In genomic region chr3:27681249-27681748, GRCh38 we compare ENCODE assay signal across 8 cellular contexts. TPM values are rescaled to one million over a fixed set of nuclear protein-coding genes. Genes with fewer than 3 reads are reported as not detected.
DNase-seq lines count a peak whose midpoint lies in the region; ATAC-seq and TF ChIP-seq lines count a peak whose summit lies in the region.

No MANE protein-coding gene starts in this region.

- CTCF ChIA-PET in activated B cell treated with CpG ODN at 0.5 μM for 24 hours (lab: Charles Lee) = interaction anchor here (0.6 to 2.3 kb wide), 7 partner anchors 16 to 777 kb away, joined by 3 to 12 read pairs (median 3); no protein-coding TSS in a partner anchor

- ATAC-seq in GM18870 (IDR thresholded peaks at IDR 0.05; ENCODE audit: unreplicated experiment) (peak; percentile 78), HG03097 (IDR thresholded peaks at IDR 0.05; ENCODE audit: low FRiP score, unreplicated experiment) (peak; percentile 68), activated B cell treated with CpG ODN at 0.5 μM for 24 hours (ENCODE audit: low read depth) (peak; percentile 85), natural killer cell (peak; percentile 73 to 89 (median 88))

- TF ChIP-seq CTCF in activated B cell treated with CpG ODN at 0.5 μM for 24 hours (IDR thresholded peaks at IDR 0.05) (no peak), natural killer cell (IDR thresholded peaks at IDR 0.05) (peak; percentile 87)

- H3K9me3 Mint-ChIP-seq in activated B cell treated with CpG ODN at 0.5 μM for 24 hours (no peaks in the 10 kb centered on the region), natural killer cell (no peaks in the 10 kb centered on the region)

- intact Hi-C loops in activated B cell treated with CpG ODN at 0.5 μM for 24 hours (cut with micrococcal nuclease) (loop anchor here (1.0 to 10.0 kb wide), 6 partner anchors 52 to 547 kb away; partner anchors contain the start of gene SLC4A7), natural killer cell (cut with micrococcal nuclease) (loop anchor here (1.0 kb wide), 3 partner anchors 324 to 547 kb away; no protein-coding TSS in a partner anchor)

- H3K27me3 Mint-ChIP-seq in activated B cell treated with CpG ODN at 0.5 μM for 24 hours = peaks cover 3% of the 10 kb centered on the region
- peaks cover 2 to 10% of the 10 kb centered on the region in 2 donors for H3K27me3 Mint-ChIP-seq in natural killer cell (ENCODE audit: low read depth in 2 of 2)

- H3K36me3 Mint-ChIP-seq in activated B cell treated with CpG ODN at 0.5 μM for 24 hours (ENCODE audit: low read depth) (no peaks in the 10 kb centered on the region), natural killer cell (no peaks in the 10 kb centered on the region)

- peak overlapping the region; percentile 36 for H3K27ac Mint-ChIP-seq in activated B cell treated with CpG ODN at 0.5 μM for 24 hours
- H3K27ac Mint-ChIP-seq in natural killer cell = peak overlapping the region in 1 of 2 donors; percentile 58

- peaks cover 19% of the 10 kb centered on the region for H3K4me1 Mint-ChIP-seq in activated B cell treated with CpG ODN at 0.5 μM for 24 hours
- H3K4me1 Mint-ChIP-seq in natural killer cell = peaks cover 6% of the 10 kb centered on the region in 2 donors

- H3K4me3 Mint-ChIP-seq in activated B cell treated with CpG ODN at 0.5 μM for 24 hours (peak overlapping the region; percentile 55), natural killer cell (peak overlapping the region; percentile 47)

- POLR2A ChIA-PET in activated B cell treated with CpG ODN at 0.5 μM for 24 hours (lab: Charles Lee) = interaction anchor here (0.6 kb wide), 2 partner anchors 38 to 41 kb away, joined by 3 read pairs; no protein-coding TSS in a partner anchor

- DNase-seq in COLO829 (ENCODE audit: low spot score) = peak; percentile 90
- DNase-seq in NCI-H2227 (lab: John Stamatoyannopoulos, UW; ENCODE audit: unreplicated experiment) = peak; percentile 44
- DNase-seq in activated B cell treated with CpG ODN at 0.5 μM for 24 hours = no peak
- peak; percentile 87 for DNase-seq in fibroblast of gingiva (ENCODE audit: low read depth)
- no peak for DNase-seq in natural killer cell
- no peak for DNase-seq in ecto neural progenitor cell (ENCODE audit: low spot score)

RNA-seq across cellular contexts. Expression of gene EOMES, which starts 40.8 kb away (rescaled TPM):
- total RNA-seq in activated B cell treated with CpG ODN at 0.5 μM for 24 hours (0.10 TPM in 1 of 2 replicates, not detected in the other), natural killer cell (10 to 100 TPM; 30.3 to 64.0 (median 32.2) TPM)

Comparison
In these comparisons a context has a peak if more than half of its experiments do, and no peak if none do; other contexts are left out.
1. DNase-seq: peak in COLO829 (single experiment), NCI-H2227 (single experiment) and fibroblast of gingiva (single experiment); none in activated B cell treated with CpG ODN at 0.5 μM for 24 hours (single experiment), natural killer cell (single experiment) and ecto neural progenitor cell (single experiment).
2. RNA of gene EOMES, which starts 40.8 kb away (total RNA-seq): 30.3 to 64.0 TPM in natural killer cell; 0.10 TPM in activated B cell treated with CpG ODN at 0.5 μM for 24 hours; every median in the first group is over 10 times any median in the second.
3. Peak in every context shown above with its lines, with median percentiles within 50 percentile points of each other: ATAC-seq.